In genomic region chr19:1736916-1737315, GRCh38 we compare ENCODE assay signal across 31 cellular contexts. TPM values are rescaled to one million over a fixed set of nuclear protein-coding genes. Genes with fewer than 3 reads are reported as not detected.
"Had no signal": no experiment of that assay in that cellular context is flagged by ENCODE, and none has a peak within 500 bp of the region (broad histone marks: within the 10 kb centered on the region; RNA-seq: fewer than 3 reads in every experiment).

No MANE protein-coding gene starts in this region.

- H3K4me2 ChIP-seq: hepatocyte, smooth muscle cell had no signal

- H3K36me3 ChIP-seq: heart right ventricle, left ventricle myocardium inferior, neutrophil, ovary, right atrium auricular region, right lobe of liver, stomach, thyroid gland, transverse colon, upper lobe of left lung, vagina had no signal

- H3K27ac ChIP-seq: heart right ventricle, hepatocyte, left ventricle myocardium inferior, neutrophil, ovary, right atrium auricular region, right lobe of liver, stomach, testis, thyroid gland, transverse colon, upper lobe of left lung, vagina had no signal

- H2AFZ ChIP-seq: hepatocyte had no signal

- H3K79me2 ChIP-seq: hepatocyte had no signal

- H3K9me3 ChIP-seq: neutrophil, right lobe of liver, testis, thyroid gland, transverse colon, vagina had no signal

- H3K4me3 ChIP-seq: heart right ventricle, hepatocyte, left ventricle myocardium inferior, lung, ovary, right atrium auricular region, right lobe of liver, smooth muscle cell, stomach, testis, thyroid gland, transverse colon, upper lobe of left lung, vagina had no signal

- DNase-seq: heart right ventricle; islet precursor cell; left ventricle myocardium inferior; mesendoderm; naive B cell; occipital lobe; ovary; right lobe of liver; stimulated activated CD4-positive, alpha-beta T cell treated with anti-CD3 and anti-CD28 coated beads, Interleukin-2, amount 100 ng/mL, for 24 hours; stimulated activated CD4-positive, alpha-beta T cell treated with anti-CD3 and anti-CD28 coated beads, Interleukin-4, amount 100 ng/mL, for 1 hour; stimulated activated naive B cell treated with anti-CD40 and anti-IgM and Interleukin-4, amounts not matched to agents 10 μg/mL and 1 μg/mL and 100 μg/mL, for 72 hours; stimulated activated naive CD8-positive, alpha-beta T cell treated with anti-CD3 and anti-CD28 coated beads, Interleukin-15, Interleukin-2, amounts not matched to agents 100 U/mL and 50 U/mL, for 24 hours; stomach; testis; thyroid gland; transverse colon had no signal

- H3K27me3 ChIP-seq: ovary, right lobe of liver, testis, thyroid gland, vagina had no signal

- ATAC-seq: heart right ventricle; stimulated activated naive B cell treated with anti-CD40 and anti-IgM and Interleukin-4, amounts not matched to agents 10 μg/mL and 1 μg/mL and 100 μg/mL, for 72 hours; stimulated activated naive CD8-positive, alpha-beta T cell treated with anti-CD3 and anti-CD28 coated beads, Interleukin-15, Interleukin-2, amounts not matched to agents 100 U/mL and 50 U/mL, for 24 hours had no signal

- H3K4me1 ChIP-seq: heart right ventricle, left ventricle myocardium inferior, right atrium auricular region, right lobe of liver, stomach, testis, thyroid gland, transverse colon, upper lobe of left lung, vagina had no signal

RNA-seq across cellular contexts. Expression of gene ONECUT3, which starts 16.4 kb away (rescaled TPM):
- total RNA-seq: heart right ventricle, kidney epithelial cell, left ventricle myocardium inferior, lower leg skin, lung, mesothelial cell of epicardium, mononuclear cell, occipital lobe, pulmonary artery endothelial cell, renal cortical epithelial cell, right atrium auricular region, right lobe of liver, skeletal muscle tissue, smooth muscle cell, thyroid gland, transverse colon, upper lobe of left lung, urinary bladder, vagina had no signal
- polyA plus RNA-seq: heart right ventricle, lung, ovary, smooth muscle cell, urinary bladder had no signal
